In genomic region chr1:150321826-150322166, GRCh38 we compare ENCODE assay signal across 8 cellular contexts. TPM values are rescaled to one million over a fixed set of nuclear protein-coding genes. Genes with fewer than 3 reads are reported as not detected.
DNase-seq lines count a peak whose midpoint lies in the region; ATAC-seq and TF ChIP-seq lines count a peak whose summit lies in the region.

No MANE protein-coding gene starts in this region.

- TF ChIP-seq CTCF in suprapubic skin (IDR thresholded peaks at IDR 0.05): no peak

- under 1% methylated on average over 9 of the region's 9 CpGs for WGBS in suprapubic skin

- peak overlapping the region; percentile 97 to 100 for H3K27ac Mint-ChIP-seq in activated naive CD4-positive, alpha-beta T cell treated with anti-CD3 and anti-CD28 coated beads, Interleukin-2, amount 50 U/mL, for 72 hours

- peaks cover 23 to 38% of the 10 kb centered on the region in 2 donors for H3K36me3 Mint-ChIP-seq in activated naive CD4-positive, alpha-beta T cell treated with anti-CD3 and anti-CD28 coated beads, Interleukin-2, amount 50 U/mL, for 72 hours

- no peak for TF ChIP-seq EP300 in suprapubic skin (IDR thresholded peaks at IDR 0.05)

- peaks cover 22% of the 10 kb centered on the region for H3K4me1 ChIP-seq in suprapubic skin

- DNase-seq in activated gamma-delta T cell treated with Interleukin-2 at 50 U/mL for 16 hours (peak; percentile 4), activated gamma-delta T cell (lab: John Stamatoyannopoulos, UW) (no peak), iPS-NIHi11 (ENCODE audit: low spot score) (peak; percentile 17), suprapubic skin (ENCODE audit: low spot score in 2 of 2) (peak in 1 of 2 donors; percentile 61), cerebellar cortex (ENCODE audit: low spot score) (no peak)
- no peak for DNase-seq in activated naive CD4-positive, alpha-beta T cell treated with anti-CD3 and anti-CD28 coated beads, Interleukin-2, amount 50 U/mL, for 72 hours (ENCODE audit: low spot score in 2 of 2)
- no peak for DNase-seq in stimulated activated CD4-positive, alpha-beta T cell treated with anti-CD3 and anti-CD28 coated beads, Interleukin-2, amount 100 ng/mL, for 48 hours

- H3K27me3 ChIP-seq in suprapubic skin: no peaks in the 10 kb centered on the region

- no peak for ATAC-seq in activated naive CD4-positive, alpha-beta T cell treated with anti-CD3 and anti-CD28 coated beads, Interleukin-2, amount 50 U/mL, for 72 hours
- ATAC-seq in HG03108 (IDR thresholded peaks at IDR 0.05; ENCODE audit: unreplicated experiment): no peak

- TF ChIP-seq POLR2A in suprapubic skin (IDR thresholded peaks at IDR 0.05): no peak

- H3K4me3 ChIP-seq in suprapubic skin: peak overlapping the region; percentile 69

- no peaks in the 10 kb centered on the region for H3K9me3 Mint-ChIP-seq in activated naive CD4-positive, alpha-beta T cell treated with anti-CD3 and anti-CD28 coated beads, Interleukin-2, amount 50 U/mL, for 72 hours

- H3K9me3 ChIP-seq in suprapubic skin: no peaks in the 10 kb centered on the region

- H3K36me3 ChIP-seq in suprapubic skin: peaks cover 21% of the 10 kb centered on the region

- H3K27ac ChIP-seq in suprapubic skin: peak overlapping the region; percentile 87

RNA-seq across cellular contexts. Expression of gene PRPF3, which starts 0.5 kb away (rescaled TPM):
- total RNA-seq in activated naive CD4-positive, alpha-beta T cell treated with anti-CD3 and anti-CD28 coated beads, Interleukin-2, amount 50 U/mL, for 72 hours: 10 to 100 TPM; 79.0 to 92.0 TPM
- 100 to 1,000 TPM in 1 of 4 donors, 10 to 100 TPM in 3; 28.2 to 104 (median 50.5) TPM for total RNA-seq in suprapubic skin

RNA-seq across cellular contexts. Expression of gene MRPS21, which starts 28.1 kb away (rescaled TPM):
- total RNA-seq in activated naive CD4-positive, alpha-beta T cell treated with anti-CD3 and anti-CD28 coated beads, Interleukin-2, amount 50 U/mL, for 72 hours: 10 to 100 TPM; 70.7 to 94.2 TPM
- total RNA-seq in suprapubic skin: 10 to 100 TPM; 30.6 to 44.1 (median 38.2) TPM

RNA-seq across cellular contexts. Expression of gene CIART, which starts 39.4 kb away (rescaled TPM):
- total RNA-seq in activated naive CD4-positive, alpha-beta T cell treated with anti-CD3 and anti-CD28 coated beads, Interleukin-2, amount 50 U/mL, for 72 hours: 1 to 10 TPM; 4.6 to 9.1 TPM
- 10 to 100 TPM; 15.8 to 37.4 (median 28.1) TPM for total RNA-seq in suprapubic skin

RNA-seq across cellular contexts. Expression of gene RPRD2, which starts 42.2 kb away (rescaled TPM):
- 10 to 100 TPM; 23.1 to 26.0 TPM for total RNA-seq in activated naive CD4-positive, alpha-beta T cell treated with anti-CD3 and anti-CD28 coated beads, Interleukin-2, amount 50 U/mL, for 72 hours
- total RNA-seq in suprapubic skin: 10 to 100 TPM; 22.2 to 39.0 (median 28.8) TPM

RNA-seq across cellular contexts. Expression of gene C1orf54, which starts 49.2 kb away (rescaled TPM):
- 1 to 10 TPM in 1 of 2 donors, under 1 TPM in 1; 0.72 to 2.2 TPM for total RNA-seq in activated naive CD4-positive, alpha-beta T cell treated with anti-CD3 and anti-CD28 coated beads, Interleukin-2, amount 50 U/mL, for 72 hours
- total RNA-seq in suprapubic skin: 10 to 100 TPM in 1 of 4 donors, 1 to 10 TPM in 2, under 1 TPM in 1; 0.96 to 16.0 (median 1.5) TPM

Comparison
In these comparisons a context has a peak if more than half of its experiments do, and no peak if none do; other contexts are left out.
1. DNase-seq: peak in activated gamma-delta T cell treated with Interleukin-2 at 50 U/mL for 16 hours (single experiment) and iPS-NIHi11 (single experiment); none in activated gamma-delta T cell (single experiment), activated naive CD4-positive, alpha-beta T cell treated with anti-CD3 and anti-CD28 coated beads, Interleukin-2, amount 50 U/mL, for 72 hours (0 of 2), stimulated activated CD4-positive, alpha-beta T cell treated with anti-CD3 and anti-CD28 coated beads, Interleukin-2, amount 100 ng/mL, for 48 hours (0 of 2) and cerebellar cortex (single experiment).